11 cellular contexts compared by ENCODE assay signal in the genomic region with DNA sequence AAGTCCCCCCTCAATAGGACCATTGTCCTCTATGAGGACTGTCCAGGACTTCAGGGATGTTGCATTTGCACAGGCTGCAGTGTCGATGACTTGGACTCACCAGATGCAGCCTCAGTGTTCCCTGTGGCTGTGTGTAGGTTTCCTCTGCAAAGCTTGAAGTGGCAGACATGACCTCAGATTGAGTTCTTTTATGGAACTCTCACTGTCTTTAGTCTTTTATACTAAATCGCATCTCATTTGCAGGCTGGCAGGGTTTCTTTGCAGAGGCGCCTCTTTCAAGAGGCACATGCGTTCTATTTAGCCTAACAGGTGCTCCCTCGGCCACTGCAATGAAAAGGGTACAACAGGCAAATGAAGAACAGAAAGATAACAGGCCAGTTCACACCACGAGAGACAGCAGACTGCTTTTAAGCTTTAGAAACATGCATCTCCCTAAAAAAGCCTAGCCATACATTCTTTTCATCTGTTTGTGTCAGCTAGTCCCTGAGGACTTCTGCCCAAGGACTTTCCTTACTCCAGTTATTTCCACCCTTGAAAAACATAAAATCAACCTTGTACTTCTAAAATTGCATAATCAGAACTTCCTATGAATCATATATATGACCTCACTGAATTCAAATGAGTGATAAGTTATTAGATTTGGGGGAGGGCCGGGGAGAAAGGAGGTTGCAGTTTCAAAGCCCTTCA.
A peak's percentile ranks its signal among the peaks of the same experiment; 100 is the strongest.
DNase-seq lines count a peak whose midpoint lies in the region; FAIRE-seq and TF ChIP-seq lines count a peak whose summit lies in the region.
"Had no signal": no experiment of that assay in that cellular context is flagged by ENCODE, and none has a peak within 500 bp of the region (broad histone marks: within the 10 kb centered on the region; RNA-seq: fewer than 3 reads in every experiment).

No MANE protein-coding gene starts in this region.

- peak; percentile 33 for DNase-seq in AG08395 (ENCODE audit: low spot score)
- peak; percentile 44 for DNase-seq in M059J (ENCODE audit: low read depth)
- peak; percentile 71 for DNase-seq in bronchial epithelial cell (ENCODE audit: low read depth)
- no peak for DNase-seq in CD8-positive, alpha-beta memory T cell
- DNase-seq in effector CD4-positive, alpha-beta T cell: no peak
- DNase-seq in NCI-H2171 (lab: John Stamatoyannopoulos, UW): no peak
- DNase-seq in HK-2 (ENCODE audit: unreplicated experiment): no peak
- DNase-seq: CD4-positive, CD25-positive, alpha-beta regulatory T cell; heart right ventricle had no signal

- H3K9me3 Mint-ChIP-seq in CD8-positive, alpha-beta memory T cell: no peaks in the 10 kb centered on the region

- H3K4me3 Mint-ChIP-seq in CD8-positive, alpha-beta memory T cell: no peak overlapping the region
- H3K4me3 Mint-ChIP-seq: CD4-positive, CD25-positive, alpha-beta regulatory T cell had no signal

- peak overlapping the region; percentile 61 for H3K27ac ChIP-seq in muscle layer of colon (ENCODE audit: low read depth, low read length)
- H3K27ac ChIP-seq in CD8-positive, alpha-beta memory T cell (ENCODE audit: low read depth, low read length): no peak overlapping the region
- H3K27ac ChIP-seq: KMS-11 had no signal

- H3K36me3 ChIP-seq in bronchial epithelial cell (ENCODE audit: control insufficient read depth, insufficient read depth, low read length) (peaks cover 1% of the 10 kb centered on the region), muscle layer of colon (ENCODE audit: insufficient read depth, low read length) (peaks cover 72% of the 10 kb centered on the region)
- no peaks in the 10 kb centered on the region for H3K36me3 ChIP-seq in CD8-positive, alpha-beta memory T cell (ENCODE audit: insufficient read depth, low read length)

- CTCF ChIA-PET in CD8-positive, alpha-beta memory T cell (lab: Charles Lee): no interaction called here

- no peak for FAIRE-seq in bronchial epithelial cell (lab: Jason Lieb, UNC)

- peaks cover 27 to 40% of the 10 kb centered on the region in 2 donors for H3K27me3 Mint-ChIP-seq in CD8-positive, alpha-beta memory T cell

- H3K36me3 Mint-ChIP-seq in CD8-positive, alpha-beta memory T cell: no peaks in the 10 kb centered on the region
- H3K36me3 Mint-ChIP-seq: CD4-positive, CD25-positive, alpha-beta regulatory T cell had no signal

- H3K27ac Mint-ChIP-seq in CD8-positive, alpha-beta memory T cell: no peak overlapping the region
- H3K27ac Mint-ChIP-seq: CD4-positive, CD25-positive, alpha-beta regulatory T cell had no signal

- no peak overlapping the region for H3K9ac ChIP-seq in muscle layer of colon (ENCODE audit: low read length)
- H3K9ac ChIP-seq: KMS-11 had no signal

- H3K4me1 ChIP-seq in muscle layer of colon (ENCODE audit: insufficient read depth, low read length): peaks cover 27% of the 10 kb centered on the region
- H3K4me1 ChIP-seq in CD8-positive, alpha-beta memory T cell (ENCODE audit: insufficient read depth, low read length): no peaks in the 10 kb centered on the region

- no peaks in the 10 kb centered on the region for H3K27me3 ChIP-seq in bronchial epithelial cell (ENCODE audit: control insufficient read depth, insufficient read depth, low read length)
- no peaks in the 10 kb centered on the region for H3K27me3 ChIP-seq in muscle layer of colon (ENCODE audit: control insufficient read depth in 1 of 2, insufficient read depth in 2 of 2, low read length in 2 of 2)
- H3K27me3 ChIP-seq in CD8-positive, alpha-beta memory T cell (ENCODE audit: insufficient read depth, low read length, poor library complexity, severe bottlenecking): no peaks in the 10 kb centered on the region
- H3K27me3 ChIP-seq: heart right ventricle had no signal

- H3K4me1 Mint-ChIP-seq in CD8-positive, alpha-beta memory T cell: no peaks in the 10 kb centered on the region

- H3K9me3 ChIP-seq in muscle layer of colon (ENCODE audit: low read length): no peaks in the 10 kb centered on the region
- no peaks in the 10 kb centered on the region for H3K9me3 ChIP-seq in CD8-positive, alpha-beta memory T cell (ENCODE audit: low read length)
- H3K9me3 ChIP-seq: heart right ventricle had no signal

- H3K4me3 ChIP-seq in bronchial epithelial cell (ENCODE audit: low read depth, low read length): no peak overlapping the region
- no peak overlapping the region for H3K4me3 ChIP-seq in muscle layer of colon (ENCODE audit: low read depth in 1 of 2, low read length in 2 of 2)
- no peak overlapping the region for H3K4me3 ChIP-seq in CD8-positive, alpha-beta memory T cell (ENCODE audit: low read length)
- H3K4me3 ChIP-seq: heart right ventricle had no signal

- TF ChIP-seq CTCF in bronchial epithelial cell (IDR thresholded peaks at IDR 0.05; ENCODE audit: insufficient read depth, low read length, severe bottlenecking): no peak

- POLR2A ChIA-PET in CD8-positive, alpha-beta memory T cell (lab: Charles Lee): no interaction called here

Comparison
In these comparisons a context has a peak if more than half of its experiments do, and no peak if none do; other contexts are left out.
1. DNase-seq: peak in AG08395 (single experiment), M059J (single experiment) and bronchial epithelial cell (single experiment); none in CD8-positive, alpha-beta memory T cell (0 of 5), effector CD4-positive, alpha-beta T cell (single experiment), NCI-H2171 (single experiment) and HK-2 (single experiment).